In genomic region chr10:21907436-21907835, GRCh38 we compare ENCODE assay signal across 9 cellular contexts.
"Had no signal": no experiment of that assay in that cellular context is flagged by ENCODE, and none has a peak within 500 bp of the region (broad histone marks: within the 10 kb centered on the region; RNA-seq: fewer than 3 reads in every experiment).

No MANE protein-coding gene starts in this region.

- FAIRE-seq: H1, H54, HTR-8/SVneo, K562 had no signal

- H3K4me3 ChIP-seq: GM23338, K562 had no signal

- ATAC-seq: GM23338, K562 had no signal

- DNase-seq: H9, HCEC 1CT, IMR-90, KG1 had no signal
